21 cellular contexts compared by ENCODE assay signal in genomic region chr12:91954761-91955160, GRCh38.
DNase-seq lines count a peak whose midpoint lies in the region; ATAC-seq, FAIRE-seq and TF ChIP-seq lines count a peak whose summit lies in the region.
"Had no signal": no experiment of that assay in that cellular context is flagged by ENCODE, and none has a peak within 500 bp of the region (broad histone marks: within the 10 kb centered on the region; RNA-seq: fewer than 3 reads in every experiment).

No MANE protein-coding gene starts in this region.

- H3K9ac ChIP-seq in H1 (replicated peaks in 1 of 4; ENCODE audit: extremely low read depth in 1 of 4, low read depth in 3 of 4, low read length in 3 of 4), result no peak overlapping the region

- H3K9me3 ChIP-seq in H1 (ENCODE audit: insufficient read depth in 2 of 2, low read depth in 1 of 2, low read length in 1 of 2), result no peaks in the 10 kb centered on the region
- no peaks in the 10 kb centered on the region for H3K9me3 ChIP-seq in neuron (ENCODE audit: low read length)
- H3K9me3 ChIP-seq: A549 had no signal

- H3K4ac ChIP-seq in H1 (replicated peaks; ENCODE audit: insufficient read length, low read depth, low read length), result no peak overlapping the region

- no peak overlapping the region for H3K56ac ChIP-seq in H1 (replicated peaks; ENCODE audit: insufficient read length, low read depth, low read length)

- H2BK20ac ChIP-seq in H1 (ENCODE audit: low read length), result no peak overlapping the region

- no peaks in the 10 kb centered on the region for H3K36me3 Mint-ChIP-seq in GM23338 (ENCODE audit: low read depth)

- H2AFZ ChIP-seq in GM23338 (0 out of 2 replicates have a peak overlapping the region, but pooled peaks have one; percentile 23), H1 (ENCODE audit: low read length) (0 out of 2 replicates have a peak overlapping the region, but pooled peaks have one; percentile 31), neuron (ENCODE audit: low read depth, low read length) (peak overlapping the region; percentile 63)

- TF ChIP-seq CTCF in 22Rv1 (IDR thresholded peaks at IDR 0.05), result no peak
- no peak for TF ChIP-seq CTCF in GM23338 (conservative IDR thresholded peaks at IDR 0.05; ENCODE audit: low read depth in 2 of 2)
- TF ChIP-seq CTCF in H1 (IDR thresholded peaks at IDR 0.05; ENCODE audit: control extremely low read depth in 1 of 3, insufficient read depth in 1 of 3, low read depth in 1 of 3, low read length in 3 of 3), result no peak

- H3F3A ChIP-seq in GM23338 (replicated peaks; ENCODE audit: low read depth), result no peaks in the 10 kb centered on the region

- H3K4me1 Mint-ChIP-seq in GM23338, result no peaks in the 10 kb centered on the region

- H4K8ac ChIP-seq in H1 (ENCODE audit: extremely low read depth, insufficient read depth, low read length), result no peak overlapping the region

- H3K27ac ChIP-seq in 22Rv1 (peak overlapping the region; percentile 79), GM23338 (ENCODE audit: low read depth) (no peak overlapping the region), H1 (ENCODE audit: low read depth, low read length) (no peak overlapping the region)
- H3K27ac ChIP-seq: A549 had no signal

- H3K14ac ChIP-seq in H1 (ENCODE audit: insufficient read length), result no peak overlapping the region

- H3K9me2 ChIP-seq in GM23338 (ENCODE audit: insufficient read depth), result no peaks in the 10 kb centered on the region

- no peak overlapping the region for H3K18ac ChIP-seq in H1 (ENCODE audit: extremely low read depth, low read length)

- no peak overlapping the region for H3K4me3 ChIP-seq in GM23338
- no peak overlapping the region for H3K4me3 ChIP-seq in H1 (ENCODE audit: extremely low read depth in 1 of 4, insufficient read depth in 2 of 4, low read depth in 3 of 4, low read length in 4 of 4)
- H3K4me3 ChIP-seq in neuron (ENCODE audit: low read length), result no peak overlapping the region
- H3K4me3 ChIP-seq: A549 had no signal

- H3K23ac ChIP-seq in H1 (ENCODE audit: insufficient read length), result no peak overlapping the region

- H4K20me1 ChIP-seq in GM23338 (replicated peaks; ENCODE audit: insufficient read depth) (no peaks in the 10 kb centered on the region), H1 (replicated peaks in 1 of 2; ENCODE audit: control insufficient read depth in 1 of 2, insufficient read depth in 2 of 2, low read length in 2 of 2) (no peaks in the 10 kb centered on the region)

- TF ChIP-seq POLR2A in H1 (IDR thresholded peaks at IDR 0.05; ENCODE audit: control extremely low read depth in 1 of 2, low read depth in 2 of 2, low read length in 2 of 2), result no peak

- no peak overlapping the region for H2AK5ac ChIP-seq in H1 (ENCODE audit: low read depth, low read length)

- DNase-seq in GM23338 (ENCODE audit: low spot score), result no peak
- DNase-seq in H1 (ENCODE audit: low read depth in 1 of 2, low spot score in 2 of 2), result no peak
- DNase-seq: CD4-positive, alpha-beta memory T cell; EL; H7; IMR-90; NCI-H1048; NCI-H1436; NCI-H226; NCI-H524; NCI-H82; SHP77 had no signal

- no peak overlapping the region for H3K27ac Mint-ChIP-seq in GM23338

- no peak for FAIRE-seq in H1 (lab: Jason Lieb, UNC)
- FAIRE-seq: A549, GM12891, HTR-8/SVneo had no signal

- no peaks in the 10 kb centered on the region for H3K36me3 ChIP-seq in GM23338 (ENCODE audit: insufficient read depth)
- H3K36me3 ChIP-seq in H1 (ENCODE audit: control insufficient read depth in 2 of 4, insufficient read depth in 4 of 4, low read length in 3 of 4), result no peaks in the 10 kb centered on the region
- H3K36me3 ChIP-seq in neuron (ENCODE audit: insufficient read depth, low read length), result no peaks in the 10 kb centered on the region

- no peak overlapping the region for H4K5ac ChIP-seq in H1 (ENCODE audit: insufficient read length, low read depth, low read length)

- H2BK5ac ChIP-seq in H1 (ENCODE audit: low read depth, low read length), result no peak overlapping the region

- CTCF ChIA-PET in H1 (lab: Charles Lee; ENCODE audit: partially characterized antibody), result no interaction called here

- H3K4me2 ChIP-seq in GM23338, result no peak overlapping the region
- H3K4me2 ChIP-seq in H1 (ENCODE audit: insufficient read depth in 1 of 2, low read depth in 2 of 2, low read length in 2 of 2), result no peak overlapping the region
- H3K4me2 ChIP-seq: A549 had no signal

- H3K27me3 Mint-ChIP-seq in GM23338 (ENCODE audit: insufficient read depth, low read depth, poor library complexity), result no peaks in the 10 kb centered on the region
- H3K27me3 Mint-ChIP-seq: CD4-positive, alpha-beta memory T cell had no signal

- H3K9me3 Mint-ChIP-seq in GM23338, result no peaks in the 10 kb centered on the region

- H3K23me2 ChIP-seq in H1 (ENCODE audit: low read depth, low read length), result no peaks in the 10 kb centered on the region

- H3K79me1 ChIP-seq in H1 (ENCODE audit: low read depth, low read length), result no peaks in the 10 kb centered on the region

- H3K27me3 ChIP-seq in GM23338 (ENCODE audit: insufficient read depth) (no peaks in the 10 kb centered on the region), H1 (replicated peaks in 1 of 4; ENCODE audit: control insufficient read depth in 3 of 4, extremely low read depth in 1 of 4, insufficient read depth in 3 of 4, low read length in 3 of 4) (no peaks in the 10 kb centered on the region), neuron (ENCODE audit: insufficient read depth, low read length) (no peaks in the 10 kb centered on the region)

- no peak for TF ChIP-seq EP300 in H1 (IDR thresholded peaks at IDR 0.05; ENCODE audit: borderline replicate concordance in 1 of 2, low read depth in 2 of 2, low read length in 2 of 2)

- H2BK12ac ChIP-seq in H1 (ENCODE audit: low read depth, low read length), result no peak overlapping the region

- H4K91ac ChIP-seq in H1 (replicated peaks; ENCODE audit: insufficient read length, low read length), result no peak overlapping the region

- H2BK120ac ChIP-seq in H1 (replicated peaks; ENCODE audit: low read depth, low read length), result no peak overlapping the region

- 90% methylated on average over 3 of the region's 3 CpGs; no CpG with 5 or more reads in 1 of the 2 experiments for WGBS in H1 (ENCODE audit: extremely low coverage in 1 of 2, insufficient coverage in 1 of 2, insufficient read length in 1 of 2, insufficient replicate concordance in 2 of 2, low coverage in 1 of 2, low lambda C conversion rate in 2 of 2, missing lambda C conversion rate in 1 of 2), 2 experiments

- ATAC-seq in GM23338, result no peak
- ATAC-seq in HG02870 (IDR thresholded peaks at IDR 0.05; ENCODE audit: unreplicated experiment), result no peak
- ATAC-seq in GM21723 (IDR thresholded peaks at IDR 0.05; ENCODE audit: unreplicated experiment), result no peak
- ATAC-seq in esophagus mucosa, result no peak
- no peak for ATAC-seq in GM21529 (IDR thresholded peaks at IDR 0.05; ENCODE audit: unreplicated experiment)
- ATAC-seq: A549 had no signal

- no peak overlapping the region for H3K4me3 Mint-ChIP-seq in GM23338
- H3K4me3 Mint-ChIP-seq: CD4-positive, alpha-beta memory T cell had no signal

- no peaks in the 10 kb centered on the region for H3K4me1 ChIP-seq in GM23338 (ENCODE audit: insufficient read depth)
- no peaks in the 10 kb centered on the region for H3K4me1 ChIP-seq in H1 (replicated peaks in 1 of 4; ENCODE audit: control insufficient read depth in 3 of 4, insufficient read depth in 4 of 4, low read length in 3 of 4)
- H3K4me1 ChIP-seq in neuron (ENCODE audit: insufficient read depth, low read length), result no peaks in the 10 kb centered on the region

- H3K79me2 ChIP-seq in GM23338 (replicated peaks; ENCODE audit: insufficient read depth) (no peaks in the 10 kb centered on the region), H1 (ENCODE audit: control insufficient read depth in 1 of 2, insufficient read depth in 2 of 2, low read length in 2 of 2) (no peaks in the 10 kb centered on the region)

- no peak for TF ChIP-seq RAD21 in H1 (IDR thresholded peaks at IDR 0.05 in 1 of 2, conservative IDR thresholded peaks at IDR 0.05 in 1 of 2; ENCODE audit: low read depth in 2 of 2, low read length in 2 of 2)

- POLR2A ChIA-PET in H1 (lab: Charles Lee; ENCODE audit: partially characterized antibody), result no interaction called here

- H2BK15ac ChIP-seq in H1 (ENCODE audit: low read length), result no peak overlapping the region

TF ChIP-seq in GM23338, 12 proteins besides CTCF, POLR2A, EP300 and RAD21 (continues in another document):
- TF ChIP-seq ZNF331 (CRISPR knock-in tag; IDR thresholded peaks at IDR 0.05; ENCODE audit: low read depth), result no peak
- TF ChIP-seq STAT1 (IDR thresholded peaks at IDR 0.05; ENCODE audit: unreplicated experiment), result no peak

TF ChIP-seq in H1, 55 proteins besides CTCF, POLR2A, EP300 and RAD21 (continues in another document):
- no peak for TF ChIP-seq MAFK (IDR thresholded peaks at IDR 0.05; ENCODE audit: low read depth, low read length)
- TF ChIP-seq EZH2 (IDR thresholded peaks at IDR 0.05; ENCODE audit: low read depth, low read length, severe bottlenecking), result no peak
- TF ChIP-seq CTBP2 (IDR thresholded peaks at IDR 0.05; ENCODE audit: borderline replicate concordance, insufficient read depth, insufficient read length, low read length), result no peak
- TF ChIP-seq RBBP5 (IDR thresholded peaks at IDR 0.05; ENCODE audit: borderline replicate concordance, low read depth, low read length), result no peak
- TF ChIP-seq POU5F1 (IDR thresholded peaks at IDR 0.05; ENCODE audit: low read depth, low read length), result no peak
- TF ChIP-seq ZNF274 (IDR thresholded peaks at IDR 0.05; ENCODE audit: borderline replicate concordance, extremely low read depth, low read length), result no peak
- TF ChIP-seq CBX8 (IDR thresholded peaks at IDR 0.05; ENCODE audit: borderline replicate concordance, low read depth, low read length), result no peak
- TF ChIP-seq, protein P1, sequence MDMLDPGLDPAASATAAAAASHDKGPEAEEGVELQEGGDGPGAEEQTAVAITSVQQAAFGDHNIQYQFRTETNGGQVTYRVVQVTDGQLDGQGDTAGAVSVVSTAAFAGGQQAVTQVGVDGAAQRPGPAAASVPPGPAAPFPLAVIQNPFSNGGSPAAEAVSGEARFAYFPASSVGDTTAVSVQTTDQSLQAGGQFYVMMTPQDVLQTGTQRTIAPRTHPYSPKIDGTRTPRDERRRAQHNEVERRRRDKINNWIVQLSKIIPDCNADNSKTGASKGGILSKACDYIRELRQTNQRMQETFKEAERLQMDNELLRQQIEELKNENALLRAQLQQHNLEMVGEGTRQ (IDR thresholded peaks at IDR 0.05; ENCODE audit: low read length), result no peak
- TF ChIP-seq POLR2AphosphoS5 (IDR thresholded peaks at IDR 0.05; ENCODE audit: low read depth, low read length), result no peak
- TF ChIP-seq PHF8 (conservative IDR thresholded peaks at IDR 0.05; ENCODE audit: low read depth, low read length), result no peak
- TF ChIP-seq SIN3A (conservative IDR thresholded peaks at IDR 0.05 in 1 of 2, IDR thresholded peaks at IDR 0.05 in 1 of 2; ENCODE audit: low read depth in 1 of 2, low read length in 2 of 2), result no peak
- TF ChIP-seq TCF12 (IDR thresholded peaks at IDR 0.05; ENCODE audit: low read depth, low read length), result no peak
- TF ChIP-seq CHD1 (IDR thresholded peaks at IDR 0.05; ENCODE audit: low read depth, low read length), result no peak
- TF ChIP-seq HDAC2 (IDR thresholded peaks at IDR 0.05; ENCODE audit: borderline replicate concordance in 1 of 2, low read depth in 2 of 2, low read length in 2 of 2), result no peak
- TF ChIP-seq CREB1 (IDR thresholded peaks at IDR 0.05), result no peak
- TF ChIP-seq HDAC6 (IDR thresholded peaks at IDR 0.05; ENCODE audit: low read depth, low read length), result no peak
